In genomic region chr20:34676642-34677373, GRCh38 we compare ENCODE assay signal across 8 cellular contexts.
DNase-seq lines count a peak whose midpoint lies in the region; ATAC-seq lines count a peak whose summit lies in the region.

PIGU (minus strand) TSS chr20:34677092; CDS start chr20:34677085, 7 bp downstream.

- DNase-seq in CMK (ENCODE audit: low read depth) (peak; percentile 85), HS-27A (ENCODE audit: low read depth) (peak; percentile 90), NK-92 (lab: John Stamatoyannopoulos, UW; ENCODE audit: unreplicated experiment) (peak; percentile 65), medulla oblongata (ENCODE audit: extremely low spot score) (peak; percentile 97)
- DNase-seq in activated CD8-positive, alpha-beta memory T cell treated with anti-CD3 and anti-CD28 coated beads for 24 hours: peak; percentile 96
- peak; percentile 92 for DNase-seq in effector CD8-positive, alpha-beta T cell (lab: John Stamatoyannopoulos, UW)
- DNase-seq in stimulated activated CD8-positive, alpha-beta memory T cell treated with anti-CD3 and anti-CD28 coated beads, Interleukin-12 subunit alpha, Interleukin-12 subunit beta, amount 100 ng/mL, for 1 hour (ENCODE audit: low read depth): peak; percentile 92

- ATAC-seq in GM19467 (IDR thresholded peaks at IDR 0.05; ENCODE audit: unreplicated experiment): peak; percentile 95

Comparison
In these comparisons a context has a peak if more than half of its experiments do, and no peak if none do; other contexts are left out.
1. Peak in every context shown above with its lines: DNase-seq and ATAC-seq.